In the genomic region with DNA sequence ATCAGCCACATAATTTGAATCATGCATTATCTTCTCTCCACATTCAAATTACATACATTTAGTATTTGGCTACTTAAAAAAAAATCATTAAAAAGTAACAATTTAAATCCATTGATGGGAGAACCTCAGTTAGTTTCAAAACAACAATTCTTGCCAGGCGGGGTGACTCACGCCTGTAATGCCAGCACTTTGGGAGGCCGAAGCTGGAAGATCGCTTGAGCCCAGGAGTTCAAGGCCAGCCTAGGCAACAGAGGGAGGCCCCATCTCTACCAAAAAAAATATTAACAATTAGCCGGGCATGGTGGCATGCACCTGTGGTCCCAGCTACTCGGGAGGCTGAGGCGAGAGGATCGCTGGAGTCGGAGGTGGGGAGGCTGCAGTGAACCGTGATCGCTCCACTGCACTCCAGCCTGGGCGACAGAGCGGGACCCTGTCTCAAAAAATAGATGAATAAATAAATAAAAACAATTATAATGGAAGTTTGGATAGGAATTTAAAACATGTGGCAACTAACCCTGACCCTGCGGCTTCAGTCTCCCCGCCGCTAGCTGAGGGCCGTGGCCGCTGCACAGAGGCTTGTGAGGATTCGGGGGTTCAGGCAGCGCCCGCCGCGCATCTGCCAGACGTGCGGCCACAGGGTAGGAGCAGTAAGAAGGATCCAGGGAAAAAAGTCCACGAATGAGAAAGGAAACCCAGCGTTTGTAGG, we compare ENCODE assay signal across 8 cellular contexts. TPM values are rescaled to one million over a fixed set of nuclear protein-coding genes. Genes with fewer than 3 reads are reported as not detected.
DNase-seq lines count a peak whose midpoint lies in the region; ATAC-seq and TF ChIP-seq lines count a peak whose summit lies in the region.

No MANE protein-coding gene starts in this region.

- H3K27me3 ChIP-seq in H7 (ENCODE audit: control insufficient read depth, insufficient read depth, low read length) (peaks cover 9% of the 10 kb centered on the region), right cardiac atrium (ENCODE audit: control insufficient read depth, insufficient read depth) (no peaks in the 10 kb centered on the region)

- no peaks in the 10 kb centered on the region for H3K36me3 ChIP-seq in H7 (replicated peaks; ENCODE audit: control insufficient read depth, insufficient read depth, low read length)

- H3K27me3 Mint-ChIP-seq in activated B cell treated with CpG ODN at 0.5 μM for 24 hours, result no peaks in the 10 kb centered on the region

- no peaks in the 10 kb centered on the region for H3K9me3 Mint-ChIP-seq in activated B cell treated with CpG ODN at 0.5 μM for 24 hours
- no peaks in the 10 kb centered on the region for H3K9me3 Mint-ChIP-seq in stimulated activated effector memory CD8-positive, alpha-beta T cell treated with anti-CD3 and anti-CD28 coated beads, Interleukin-12 subunit alpha, Interleukin-12 subunit beta, amount 100 ng/mL, for 72 hours

- no peaks in the 10 kb centered on the region for H3K4me1 ChIP-seq in right cardiac atrium (ENCODE audit: control insufficient read depth, insufficient read depth, low read length)

- H3K4me3 Mint-ChIP-seq in activated B cell treated with CpG ODN at 0.5 μM for 24 hours, result peak overlapping the region; percentile 88
- peak overlapping the region; percentile 96 for H3K4me3 Mint-ChIP-seq in stimulated activated effector memory CD8-positive, alpha-beta T cell treated with anti-CD3 and anti-CD28 coated beads, Interleukin-12 subunit alpha, Interleukin-12 subunit beta, amount 100 ng/mL, for 72 hours

- peaks cover 50% of the 10 kb centered on the region for H3K4me1 Mint-ChIP-seq in activated B cell treated with CpG ODN at 0.5 μM for 24 hours
- H3K4me1 Mint-ChIP-seq in stimulated activated effector memory CD8-positive, alpha-beta T cell treated with anti-CD3 and anti-CD28 coated beads, Interleukin-12 subunit alpha, Interleukin-12 subunit beta, amount 100 ng/mL, for 72 hours, result peaks cover 64% of the 10 kb centered on the region

- DNase-seq in H7 (no peak), activated B cell treated with CpG ODN at 0.5 μM for 24 hours (no peak), right cardiac atrium (no peak), H4 (ENCODE audit: low spot score) (no peak), NOMO-1 (lab: John Stamatoyannopoulos, UW; ENCODE audit: unreplicated experiment in 2 of 2) (no peak), NCI-H524 treated with DMSO at 0.1 percent for 48 hours (lab: John Stamatoyannopoulos, UW) (no peak)
- DNase-seq in stimulated activated effector memory CD8-positive, alpha-beta T cell treated with anti-CD3 and anti-CD28 coated beads, Interleukin-12 subunit alpha, Interleukin-12 subunit beta, amount 100 ng/mL, for 72 hours (ENCODE audit: low spot score in 2 of 2), result no peak

- TF ChIP-seq CTCF in activated B cell treated with CpG ODN at 0.5 μM for 24 hours (IDR thresholded peaks at IDR 0.05), result no peak

- 47% methylated on average over 27 of the region's 27 CpGs for WGBS in right cardiac atrium

- POLR2A ChIA-PET in activated B cell treated with CpG ODN at 0.5 μM for 24 hours (lab: Charles Lee), result interaction anchor here (2.7 to 4.5 kb wide), 2 partner anchors 14 to 66 kb away, joined by 19 to 67 read pairs; no protein-coding TSS in a partner anchor

- no peaks in the 10 kb centered on the region for H3K9me3 ChIP-seq in right cardiac atrium (ENCODE audit: control insufficient read depth, low read length)

- peak overlapping the region; percentile 71 for H3K27ac ChIP-seq in right cardiac atrium (ENCODE audit: low read length)

- H3K36me3 Mint-ChIP-seq in activated B cell treated with CpG ODN at 0.5 μM for 24 hours (ENCODE audit: low read depth), result peaks cover 7% of the 10 kb centered on the region
- H3K36me3 Mint-ChIP-seq in stimulated activated effector memory CD8-positive, alpha-beta T cell treated with anti-CD3 and anti-CD28 coated beads, Interleukin-12 subunit alpha, Interleukin-12 subunit beta, amount 100 ng/mL, for 72 hours, result peaks cover 57% of the 10 kb centered on the region

- H3K27ac Mint-ChIP-seq in activated B cell treated with CpG ODN at 0.5 μM for 24 hours, result peak overlapping the region; percentile 91
- peak overlapping the region; percentile 97 for H3K27ac Mint-ChIP-seq in stimulated activated effector memory CD8-positive, alpha-beta T cell treated with anti-CD3 and anti-CD28 coated beads, Interleukin-12 subunit alpha, Interleukin-12 subunit beta, amount 100 ng/mL, for 72 hours

- intact Hi-C loops in activated B cell treated with CpG ODN at 0.5 μM for 24 hours (cut with micrococcal nuclease), result loop anchor here (10.0 kb wide), 1 partner anchor 148 kb away; no protein-coding TSS in a partner anchor
- intact Hi-C loops in right cardiac atrium (cut with DNase I), result loop anchor here in 1 of 4 donors (10.0 kb wide), 1 partner anchor 48 kb away; no protein-coding TSS in a partner anchor

- CTCF ChIA-PET in activated B cell treated with CpG ODN at 0.5 μM for 24 hours (lab: Charles Lee), result interaction anchor here (1.3 to 1.4 kb wide), 2 partner anchors 14 to 22 kb away, joined by 3 read pairs; no protein-coding TSS in a partner anchor

- ATAC-seq in activated B cell treated with CpG ODN at 0.5 μM for 24 hours (ENCODE audit: low read depth) (no peak), right cardiac atrium (peak in 1 of 2 donors; percentile 9), GM21619 (IDR thresholded peaks at IDR 0.05; ENCODE audit: unreplicated experiment) (no peak)
- ATAC-seq in stimulated activated effector memory CD8-positive, alpha-beta T cell treated with anti-CD3 and anti-CD28 coated beads, Interleukin-12 subunit alpha, Interleukin-12 subunit beta, amount 100 ng/mL, for 72 hours, result no peak

- H3K4me3 ChIP-seq in H7 (ENCODE audit: insufficient read depth, low read depth, low read length) (peak overlapping the region; percentile 87), right cardiac atrium (ENCODE audit: low read length) (peak overlapping the region; percentile 98)

RNA-seq across cellular contexts. Expression of a gene that starts 1.1 kb away (rescaled TPM):
- 1.2 and 2.8 TPM in 2 replicates for total RNA-seq in H7 (2014; rRNA removed; shearing (Covaris generic))
- total RNA-seq in activated B cell treated with CpG ODN at 0.5 μM for 24 hours (15.2 and 17.4 TPM in 2 replicates), right cardiac atrium (10 to 100 TPM in 3 of 4 donors, 1 to 10 TPM in 1; 10.0 to 17.2 (median 10.9) TPM)
- 5.1 TPM for polyA plus RNA-seq in right cardiac atrium
- total RNA-seq in H4 (2014; rRNA removed; shearing (Covaris generic)), result 1.6 and 3.9 TPM in 2 replicates
